Comparison of ENCODE assay signal across 19 cellular contexts in the genomic region with DNA sequence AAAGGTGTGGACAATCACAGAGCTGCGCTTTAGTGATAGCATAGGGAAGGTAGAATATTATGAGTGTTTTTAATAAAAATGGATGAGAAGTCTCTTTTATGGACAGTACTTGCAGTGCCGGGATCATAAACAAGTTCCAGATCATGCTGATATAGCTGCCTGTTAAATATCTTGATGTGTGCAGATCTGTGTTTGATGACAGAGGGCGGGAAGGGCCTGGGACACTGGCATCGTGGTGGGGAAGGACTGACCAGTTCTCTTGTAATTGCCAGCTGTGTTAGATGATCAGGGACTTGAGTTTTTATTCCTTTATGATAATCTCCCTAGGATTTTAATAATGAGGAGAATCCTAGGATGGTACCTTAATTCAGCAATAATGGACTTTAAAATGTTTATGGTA. TPM values are rescaled to one million over a fixed set of nuclear protein-coding genes. Genes with fewer than 3 reads are reported as not detected.
DNase-seq lines count a peak whose midpoint lies in the region; ATAC-seq, FAIRE-seq and TF ChIP-seq lines count a peak whose summit lies in the region.
"Had no signal": no experiment of that assay in that cellular context is flagged by ENCODE, and none has a peak within 500 bp of the region (broad histone marks: within the 10 kb centered on the region; RNA-seq: fewer than 3 reads in every experiment).

No MANE protein-coding gene starts in this region.

- H3K9ac ChIP-seq in HCT116 (ENCODE audit: low read length) = no peak overlapping the region
- 0 out of 2 replicates have a peak overlapping the region, but pooled peaks have one; percentile 3 for H3K9ac ChIP-seq in iPS-20b (ENCODE audit: low read depth, low read length)
- H3K9ac ChIP-seq: BLaER1 had no signal

- H2AFZ ChIP-seq in HCT116 (ENCODE audit: low read depth, low read length, poor library complexity, severe bottlenecking) = no peak overlapping the region

- FAIRE-seq in HTR-8/SVneo (lab: Jason Lieb, UNC) = no peak
- FAIRE-seq in GM19239 (lab: Jason Lieb, UNC) = no peak
- FAIRE-seq: endometrium, GM12878 had no signal

- ATAC-seq in HCT116 (peak; percentile 25; the same call in 1 of the 2 replicates), GM21619 (IDR thresholded peaks at IDR 0.05; ENCODE audit: unreplicated experiment) (no peak)

- RAD21 ChIA-PET in HCT116 (lab: Charles Lee; ENCODE audit: low non-redundant PET in 1 of 2, low total read pairs in 2 of 2, uncharacterized antibody in 2 of 2, unreplicated experiment in 2 of 2) = no interaction called here

- TF ChIP-seq CTCF in AG04450 (IDR thresholded peaks at IDR 0.05; ENCODE audit: low read depth, low read length) (no peak), HCT116 (IDR thresholded peaks at IDR 0.05 in 2 of 3, conservative IDR thresholded peaks at IDR 0.05 in 1 of 3; ENCODE audit: borderline replicate concordance in 1 of 3, insufficient read depth in 1 of 3, low read depth in 2 of 3, low read length in 2 of 3) (no peak), WI38 (IDR thresholded peaks at IDR 0.05; ENCODE audit: low read depth, low read length) (no peak)

- no peaks in the 10 kb centered on the region for H3K27me3 ChIP-seq in AG04450 (ENCODE audit: control insufficient read depth, insufficient read depth, low read length)
- H3K27me3 ChIP-seq in HCT116 (ENCODE audit: insufficient read depth, low read length) = no peaks in the 10 kb centered on the region
- H3K27me3 ChIP-seq in iPS-20b (ENCODE audit: insufficient read depth, low read length) = no peaks in the 10 kb centered on the region
- H3K27me3 ChIP-seq: BLaER1 had no signal

- peaks cover 100% of the 10 kb centered on the region for H3K79me2 ChIP-seq in HCT116 (ENCODE audit: insufficient read depth, low read length)

- no peak for TF ChIP-seq RAD21 in HCT116 (IDR thresholded peaks at IDR 0.05; ENCODE audit: low read depth)

- no peak for TF ChIP-seq POLR2A in HCT116 (IDR thresholded peaks at IDR 0.05; ENCODE audit: borderline replicate concordance, extremely low read depth, insufficient read depth, insufficient read length)

- H3K9me3 ChIP-seq in AG04450 (ENCODE audit: control insufficient read depth, insufficient read depth, low read length) = no peaks in the 10 kb centered on the region
- no peaks in the 10 kb centered on the region for H3K9me3 ChIP-seq in HCT116 (ENCODE audit: control insufficient read depth in 1 of 2, insufficient read depth in 1 of 2, low read depth in 1 of 2, low read length in 2 of 2)
- no peaks in the 10 kb centered on the region for H3K9me3 ChIP-seq in iPS-20b (ENCODE audit: insufficient read depth, low read depth, low read length)

- BruUV-seq in HCT116 (replicated peaks; lab: Mats Ljungman, UMichigan) = no TSS peak

- POLR2A ChIA-PET in AG04450 (lab: Yijun Ruan, JAX) = interaction anchor here (1.0 kb wide), 1 partner anchor 11 kb away, joined by 3 read pairs; no protein-coding TSS in a partner anchor
- POLR2A ChIA-PET in HCT116 (lab: Charles Lee) = no interaction called here

- H3K4me3 ChIP-seq in AG04450 (ENCODE audit: low read depth, low read length) (no peak overlapping the region), HCT116 (replicated peaks in 1 of 2; ENCODE audit: low read depth in 1 of 2, low read length in 2 of 2) (no peak overlapping the region), WI38 (ENCODE audit: low read depth, low read length) (0 out of 2 replicates have a peak overlapping the region, but pooled peaks have one; percentile 18), iPS-20b (ENCODE audit: low read length) (peak overlapping the region; percentile 29; the same call in 1 of the 2 replicates)
- H3K4me3 ChIP-seq: BLaER1, GM12878 had no signal

- no peaks in the 10 kb centered on the region for H3K9me2 ChIP-seq in HCT116 (ENCODE audit: insufficient read depth)

- CTCF ChIA-PET in AG04450 (lab: Charles Lee) (interaction anchor here (1.1 to 2.0 kb wide), 4 partner anchors 12 to 543 kb away, joined by 3 to 8 read pairs (median 4); no protein-coding TSS in a partner anchor), HCT116 (lab: Charles Lee) (interaction anchor here (0.6 kb wide), 1 partner anchor 37 kb away, joined by 3 read pairs; no protein-coding TSS in a partner anchor)

- intact Hi-C loops in HCT116 (cut with micrococcal nuclease) = no loop called here

- H3K4me2 ChIP-seq in HCT116 (ENCODE audit: low read length) = peak overlapping the region; percentile 36
- H3K4me2 ChIP-seq: BLaER1 had no signal

- peaks cover 2 to 24% of the 10 kb centered on the region in 2 experiments; a peak in 2 of 4 replicates for H3K4me1 ChIP-seq in HCT116 (ENCODE audit: control insufficient read depth in 1 of 2, insufficient read depth in 2 of 2, low read length in 2 of 2)
- H3K4me1 ChIP-seq in iPS-20b (ENCODE audit: insufficient read depth, low read length) = peaks cover 28% of the 10 kb centered on the region

- H3K36me3 ChIP-seq in HCT116 (ENCODE audit: control insufficient read depth in 1 of 2, insufficient read depth in 2 of 2, low read length in 2 of 2) = peaks cover 4 to 6% of the 10 kb centered on the region in 2 experiments; a peak in 3 of 4 replicates
- peaks cover 7% of the 10 kb centered on the region for H3K36me3 ChIP-seq in iPS-20b (ENCODE audit: insufficient read depth, low read depth, low read length)
- H3K36me3 ChIP-seq: WERI-Rb-1 had no signal

- H4K20me1 ChIP-seq in HCT116 (ENCODE audit: insufficient read depth) = peaks cover 35% of the 10 kb centered on the region

- no peak for DNase-seq in AG04450 (ENCODE audit: low read depth, low spot score)
- DNase-seq in HCT116 (ENCODE audit: low read depth, low spot score) = no peak
- DNase-seq in NCI-H748 treated with DMSO at 0.1 percent for 48 hours (lab: John Stamatoyannopoulos, UW) = no peak
- no peak for DNase-seq in HTR-8/SVneo (ENCODE audit: insufficient read length, low spot score)
- no peak for DNase-seq in GM19239 (ENCODE audit: insufficient read length, low spot score)
- DNase-seq: midbrain; NCI-H1694; NCI-H446 treated with DMSO at 0.1 percent for 48 hours; stimulated activated naive CD8-positive, alpha-beta T cell treated with anti-CD3 and anti-CD28 coated beads, Interleukin-15, Interleukin-2, amounts not matched to agents 100 U/mL and 50 U/mL, for 24 hours had no signal

- H3K27ac ChIP-seq in AG04450 (ENCODE audit: low read depth, low read length) = peak overlapping the region; percentile 58
- H3K27ac ChIP-seq in HCT116 (ENCODE audit: low read depth, low read length) = no peak overlapping the region
- H3K27ac ChIP-seq in iPS-20b (ENCODE audit: low read length) = no peak overlapping the region
- H3K27ac ChIP-seq: BLaER1, WERI-Rb-1 had no signal

TF ChIP-seq in HCT116, 20 proteins besides CTCF, POLR2A, EP300 and RAD21 (continues in another document):
- TF ChIP-seq, protein P1, sequence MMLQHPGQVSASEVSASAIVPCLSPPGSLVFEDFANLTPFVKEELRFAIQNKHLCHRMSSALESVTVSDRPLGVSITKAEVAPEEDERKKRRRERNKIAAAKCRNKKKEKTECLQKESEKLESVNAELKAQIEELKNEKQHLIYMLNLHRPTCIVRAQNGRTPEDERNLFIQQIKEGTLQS (IDR thresholded peaks at IDR 0.05) = no peak
- TF ChIP-seq, protein P2, sequence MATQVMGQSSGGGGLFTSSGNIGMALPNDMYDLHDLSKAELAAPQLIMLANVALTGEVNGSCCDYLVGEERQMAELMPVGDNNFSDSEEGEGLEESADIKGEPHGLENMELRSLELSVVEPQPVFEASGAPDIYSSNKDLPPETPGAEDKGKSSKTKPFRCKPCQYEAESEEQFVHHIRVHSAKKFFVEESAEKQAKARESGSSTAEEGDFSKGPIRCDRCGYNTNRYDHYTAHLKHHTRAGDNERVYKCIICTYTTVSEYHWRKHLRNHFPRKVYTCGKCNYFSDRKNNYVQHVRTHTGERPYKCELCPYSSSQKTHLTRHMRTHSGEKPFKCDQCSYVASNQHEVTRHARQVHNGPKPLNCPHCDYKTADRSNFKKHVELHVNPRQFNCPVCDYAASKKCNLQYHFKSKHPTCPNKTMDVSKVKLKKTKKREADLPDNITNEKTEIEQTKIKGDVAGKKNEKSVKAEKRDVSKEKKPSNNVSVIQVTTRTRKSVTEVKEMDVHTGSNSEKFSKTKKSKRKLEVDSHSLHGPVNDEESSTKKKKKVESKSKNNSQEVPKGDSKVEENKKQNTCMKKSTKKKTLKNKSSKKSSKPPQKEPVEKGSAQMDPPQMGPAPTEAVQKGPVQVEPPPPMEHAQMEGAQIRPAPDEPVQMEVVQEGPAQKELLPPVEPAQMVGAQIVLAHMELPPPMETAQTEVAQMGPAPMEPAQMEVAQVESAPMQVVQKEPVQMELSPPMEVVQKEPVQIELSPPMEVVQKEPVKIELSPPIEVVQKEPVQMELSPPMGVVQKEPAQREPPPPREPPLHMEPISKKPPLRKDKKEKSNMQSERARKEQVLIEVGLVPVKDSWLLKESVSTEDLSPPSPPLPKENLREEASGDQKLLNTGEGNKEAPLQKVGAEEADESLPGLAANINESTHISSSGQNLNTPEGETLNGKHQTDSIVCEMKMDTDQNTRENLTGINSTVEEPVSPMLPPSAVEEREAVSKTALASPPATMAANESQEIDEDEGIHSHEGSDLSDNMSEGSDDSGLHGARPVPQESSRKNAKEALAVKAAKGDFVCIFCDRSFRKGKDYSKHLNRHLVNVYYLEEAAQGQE (IDR thresholded peaks at IDR 0.05; ENCODE audit: low read depth) = no peak
- TF ChIP-seq ELF1 (IDR thresholded peaks at IDR 0.05; ENCODE audit: borderline replicate concordance, low read depth) (no peak), TCF7L2 (IDR thresholded peaks at IDR 0.05; ENCODE audit: borderline replicate concordance, extremely low read depth, insufficient read depth, insufficient read length) (no peak)
- TF ChIP-seq, protein P3, sequence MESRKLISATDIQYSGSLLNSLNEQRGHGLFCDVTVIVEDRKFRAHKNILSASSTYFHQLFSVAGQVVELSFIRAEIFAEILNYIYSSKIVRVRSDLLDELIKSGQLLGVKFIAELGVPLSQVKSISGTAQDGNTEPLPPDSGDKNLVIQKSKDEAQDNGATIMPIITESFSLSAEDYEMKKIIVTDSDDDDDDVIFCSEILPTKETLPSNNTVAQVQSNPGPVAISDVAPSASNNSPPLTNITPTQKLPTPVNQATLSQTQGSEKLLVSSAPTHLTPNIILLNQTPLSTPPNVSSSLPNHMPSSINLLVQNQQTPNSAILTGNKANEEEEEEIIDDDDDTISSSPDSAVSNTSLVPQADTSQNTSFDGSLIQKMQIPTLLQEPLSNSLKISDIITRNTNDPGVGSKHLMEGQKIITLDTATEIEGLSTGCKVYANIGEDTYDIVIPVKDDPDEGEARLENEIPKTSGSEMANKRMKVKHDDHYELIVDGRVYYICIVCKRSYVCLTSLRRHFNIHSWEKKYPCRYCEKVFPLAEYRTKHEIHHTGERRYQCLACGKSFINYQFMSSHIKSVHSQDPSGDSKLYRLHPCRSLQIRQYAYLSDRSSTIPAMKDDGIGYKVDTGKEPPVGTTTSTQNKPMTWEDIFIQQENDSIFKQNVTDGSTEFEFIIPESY (IDR thresholded peaks at IDR 0.05; ENCODE audit: extremely low read depth, insufficient replicate concordance, low read length) = no peak

RNA-seq across cellular contexts. Expression of a gene that starts 14.6 kb away (rescaled TPM):
- polyA plus RNA-seq in AG04450 (2011; rRNA removed) = 217 and 247 TPM in 2 replicates
- 318 and 357 TPM in 2 replicates for polyA minus RNA-seq in AG04450 (2011; rRNA and poly(A)+ RNA removed)
- 169 TPM for total RNA-seq in HCT116 (2021; ENCODE audit: unreplicated experiment)
- 126 and 142 TPM in 2 replicates for polyA plus RNA-seq in HCT116 (2012)

RNA-seq across cellular contexts. Expression of a gene that starts 48.7 kb away (rescaled TPM):
- not detected in 2 replicates for polyA plus RNA-seq in AG04450 (2011; rRNA removed)
- not detected in 2 replicates for polyA minus RNA-seq in AG04450 (2011; rRNA and poly(A)+ RNA removed)
- total RNA-seq in HCT116 (2021; ENCODE audit: unreplicated experiment) = not detected
- not detected in 2 replicates for polyA plus RNA-seq in HCT116 (2012)
- total RNA-seq: glomerular endothelial cell, GM12878, omental fat pad, skeletal muscle tissue had no signal

Comparison
In these comparisons a context has a peak if more than half of its experiments do, and no peak if none do; other contexts are left out.
1. H3K4me3 ChIP-seq: peak in WI38 (single experiment) and iPS-20b (single experiment); none in AG04450 (single experiment) and HCT116 (0 of 2).